8 cellular contexts compared by ENCODE assay signal in the genomic region with DNA sequence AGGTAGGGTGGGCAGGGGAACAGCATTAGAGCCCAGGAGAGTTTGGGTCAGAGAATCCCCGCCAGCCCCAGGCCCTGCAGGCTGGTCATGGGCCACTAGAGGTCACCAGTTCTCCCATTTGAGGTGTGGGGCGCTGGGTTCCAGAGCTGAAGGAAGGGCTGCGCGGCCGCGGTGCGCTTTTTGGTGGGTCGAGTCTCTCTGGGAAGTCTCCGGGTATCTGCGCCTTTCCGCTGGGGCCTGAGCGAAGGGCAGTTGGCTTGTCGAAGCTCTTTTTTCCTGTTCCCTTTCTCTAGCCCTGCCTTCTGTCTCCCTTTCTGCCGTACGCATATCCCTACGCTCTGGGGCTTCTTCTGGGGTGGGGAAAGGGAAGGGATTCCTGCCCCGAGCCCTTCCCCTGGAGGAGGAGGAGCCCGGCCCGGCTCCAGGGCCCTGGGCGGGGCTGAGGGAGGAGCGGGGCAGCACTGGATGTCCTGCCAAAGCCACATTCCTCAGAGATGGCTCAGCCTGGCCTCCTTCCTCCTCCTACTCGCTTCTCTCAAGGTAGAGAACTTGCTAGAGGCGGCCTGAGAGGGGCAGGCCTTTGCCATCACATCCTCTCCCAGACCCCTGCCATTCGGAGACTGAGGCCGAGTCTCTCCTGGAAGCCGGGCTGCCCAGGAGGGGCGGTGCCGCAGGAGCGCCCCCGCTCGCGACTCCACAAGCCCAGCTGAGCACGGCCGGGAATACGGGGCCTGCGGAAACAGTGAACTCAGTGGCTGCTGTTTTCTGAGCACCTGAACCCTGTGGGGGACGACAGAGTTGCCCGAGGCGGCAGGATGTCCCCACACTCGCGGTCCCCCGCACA. TPM values are rescaled to one million over a fixed set of nuclear protein-coding genes. Genes with fewer than 3 reads are reported as not detected.
DNase-seq lines count a peak whose midpoint lies in the region; ATAC-seq, FAIRE-seq and TF ChIP-seq lines count a peak whose summit lies in the region.

No MANE protein-coding gene starts in this region.

- H3K4me1 ChIP-seq in HAP-1: peaks cover 20% of the 10 kb centered on the region
- H3K4me1 ChIP-seq in gastrocnemius medialis: peaks cover 61 to 62% of the 10 kb centered on the region in 2 donors

- H3K27ac ChIP-seq in brain microvascular endothelial cell (peak overlapping the region; percentile 98), gastrocnemius medialis (peak overlapping the region; percentile 100)

- ATAC-seq in gastrocnemius medialis (peak; percentile 71 to 82), GM21423 (IDR thresholded peaks at IDR 0.05; ENCODE audit: unreplicated experiment) (no peak)

- H3K36me3 ChIP-seq in HAP-1 (replicated peaks) (no peaks in the 10 kb centered on the region), brain microvascular endothelial cell (replicated peaks) (no peaks in the 10 kb centered on the region), gastrocnemius medialis (no peaks in the 10 kb centered on the region)

- peak; percentile 98 for FAIRE-seq in TTC549 (lab: Jason Lieb, UNC)

- peak; percentile 89 for TF ChIP-seq CTCF in brain microvascular endothelial cell (IDR thresholded peaks at IDR 0.05; ENCODE audit: low read depth, low read length, missing control alignments)
- TF ChIP-seq CTCF in gastrocnemius medialis (IDR thresholded peaks at IDR 0.05 in 4 of 5, conservative IDR thresholded peaks at IDR 0.05 in 1 of 5): peak; percentile 91 to 93 (median 91)

- TF ChIP-seq POLR2A in gastrocnemius medialis (IDR thresholded peaks at IDR 0.05): peak; percentile 83 to 96

- H3K27me3 ChIP-seq in HAP-1 (ENCODE audit: low read depth) (no peaks in the 10 kb centered on the region), brain microvascular endothelial cell (replicated peaks) (no peaks in the 10 kb centered on the region), gastrocnemius medialis (no peaks in the 10 kb centered on the region)

- in situ Hi-C loops in HAP-1 (cut with MboI; ENCODE audit: low sequenced_read_pairs) (no loop called here), brain microvascular endothelial cell (cut with HindIII; ENCODE audit: low pct_ligation_motif_present, low sequenced_read_pairs) (no loop called here), gastrocnemius medialis (cut with MboI; ENCODE audit: low sequenced_read_pairs in 4 of 4) (loop anchor here in 3 of 4 donors (5.0 to 10.0 kb wide), 2 partner anchors 64 to 66 kb away; a partner anchor contains a TSS)

- H3K9me3 ChIP-seq in HAP-1 (no peaks in the 10 kb centered on the region), gastrocnemius medialis (no peaks in the 10 kb centered on the region)

- intact Hi-C loops in gastrocnemius medialis (cut with DNase I; ENCODE audit: low total_unique reads): loop anchor here (1.0 to 10.0 kb wide), 12 partner anchors 18 to 586 kb away; a partner anchor contains a TSS

- H3K4me3 ChIP-seq in HAP-1 (peak overlapping the region; percentile 42), brain microvascular endothelial cell (ENCODE audit: low read depth, low read length) (peak overlapping the region; percentile 65), iPS-11a (ENCODE audit: low read depth, low read length) (peak overlapping the region; percentile 55), gastrocnemius medialis (peak overlapping the region; percentile 68 to 75 (median 71))

- DNase-seq in DMS114 treated with DMSO at 0.1 percent for 48 hours (lab: John Stamatoyannopoulos, UW; ENCODE audit: unreplicated experiment): peak; percentile 94
- DNase-seq in HAP-1 (ENCODE audit: low spot score in 2 of 2): peak; percentile 94
- DNase-seq in NCI-H2081 (lab: John Stamatoyannopoulos, UW): peak; percentile 92
- peak; percentile 97 for DNase-seq in brain microvascular endothelial cell
- DNase-seq in gastrocnemius medialis: peak; percentile 96 to 98

RNA-seq across cellular contexts. Expression of a gene that starts 12.0 kb away (rescaled TPM):
- 10 to 100 TPM in 2 of 4 donors, 1 to 10 TPM in 2; 5.6 to 30.0 (median 10.7) TPM for total RNA-seq in gastrocnemius medialis

RNA-seq across cellular contexts. Expression of a gene that starts 18.2 kb away (rescaled TPM):
- total RNA-seq in gastrocnemius medialis: 100 to 1,000 TPM; 136 to 199 (median 176) TPM

RNA-seq across cellular contexts. Expression of a gene that starts 45.7 kb away (rescaled TPM):
- total RNA-seq in gastrocnemius medialis: not detected

RNA-seq across cellular contexts. Expression of a gene that starts 53.3 kb away (rescaled TPM):
- total RNA-seq in gastrocnemius medialis: 1 to 10 TPM; 1.5 to 8.5 (median 5.6) TPM

Comparison
In these comparisons a context has a peak if more than half of its experiments do, and no peak if none do; other contexts are left out.
1. in situ Hi-C loops: an anchor here in gastrocnemius medialis (5.0 to 10.0 kb wide); none called in HAP-1 and brain microvascular endothelial cell.